In the genomic region with DNA sequence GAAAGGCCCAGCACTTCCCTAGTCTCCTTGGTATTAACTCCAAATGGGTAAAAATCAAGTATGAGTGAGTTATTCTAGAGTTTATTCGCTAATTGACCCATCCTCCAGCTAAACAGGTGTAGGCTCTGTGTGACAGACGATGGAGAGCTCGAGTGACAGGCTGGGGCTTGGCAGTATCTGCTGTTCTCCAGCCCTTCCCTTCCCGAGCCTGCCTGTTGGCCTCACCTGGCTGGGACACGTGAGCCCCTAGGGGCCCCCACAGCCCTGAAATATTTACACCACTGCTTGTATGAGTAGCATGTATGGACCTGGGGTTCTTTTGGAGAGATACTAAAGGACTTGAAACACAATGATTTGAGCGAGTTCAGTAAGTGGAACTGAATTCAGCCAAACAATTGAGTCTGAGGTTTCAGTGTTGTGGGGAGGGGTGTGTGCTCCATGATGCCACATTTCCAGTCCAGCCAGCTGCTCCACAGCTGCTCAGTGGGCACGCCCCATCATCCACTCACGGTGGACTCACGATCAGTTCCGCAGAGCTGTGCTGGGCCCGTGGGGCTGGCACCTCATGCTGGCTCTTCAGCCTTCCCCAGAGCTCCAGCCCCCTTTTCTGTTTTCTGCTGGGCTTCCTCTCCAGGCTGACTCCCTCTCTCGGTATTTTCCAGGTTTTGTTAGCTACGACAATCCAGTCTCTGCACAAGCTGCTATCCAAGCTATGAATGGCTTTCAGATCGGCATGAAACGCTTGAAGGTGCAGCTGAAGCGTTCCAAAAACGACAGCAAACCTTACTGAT, we compare ENCODE assay signal across 7 cellular contexts.
DNase-seq lines count a peak whose midpoint lies in the region; ATAC-seq and TF ChIP-seq lines count a peak whose summit lies in the region.

No MANE protein-coding gene starts in this region.

- no peak for TF ChIP-seq CTCF in right atrium auricular region (IDR thresholded peaks at IDR 0.05)

- H3K36me3 ChIP-seq in right atrium auricular region = peaks cover 18% of the 10 kb centered on the region
- H3K36me3 ChIP-seq in stomach smooth muscle (ENCODE audit: control insufficient read depth in 2 of 2, insufficient read depth in 2 of 2, low read length in 2 of 2) = peaks cover 30 to 33% of the 10 kb centered on the region in 2 donors

- intact Hi-C loops in activated T-helper 2 cell treated with anti-CD3 and anti-CD28 coated beads, Interferon-gamma antibody, Interleukin-2, Interleukin-4, amounts not matched to agents 10 μg/mL and 5 μg/mL and 100 μg/mL, durations not matched to agents 14 hours and 24 hours and 36 hours (cut with micrococcal nuclease) = loop anchor here (10.0 kb wide), 1 partner anchor 146 kb away; no protein-coding TSS in a partner anchor

- H3K27ac Mint-ChIP-seq in activated T-helper 2 cell treated with anti-CD3 and anti-CD28 coated beads, Interferon-gamma antibody, Interleukin-2, Interleukin-4, amounts not matched to agents 10 μg/mL and 5 μg/mL and 100 μg/mL, durations not matched to agents 14 hours and 24 hours and 36 hours = peak overlapping the region; percentile 26

- H3K4me3 ChIP-seq in right atrium auricular region = no peak overlapping the region
- H3K4me3 ChIP-seq in stomach smooth muscle (ENCODE audit: low read length in 2 of 2) = no peak overlapping the region

- peaks cover 0 to 34% of the 10 kb centered on the region in 2 donors for H3K4me1 ChIP-seq in right atrium auricular region
- H3K4me1 ChIP-seq in stomach smooth muscle (ENCODE audit: control insufficient read depth, insufficient read depth, low read length) = no peaks in the 10 kb centered on the region

- H3K4me3 Mint-ChIP-seq in activated T-helper 2 cell treated with anti-CD3 and anti-CD28 coated beads, Interferon-gamma antibody, Interleukin-2, Interleukin-4, amounts not matched to agents 10 μg/mL and 5 μg/mL and 100 μg/mL, durations not matched to agents 14 hours and 24 hours and 36 hours (ENCODE audit: low read depth) = no peak overlapping the region

- H3K9me3 Mint-ChIP-seq in activated T-helper 2 cell treated with anti-CD3 and anti-CD28 coated beads, Interferon-gamma antibody, Interleukin-2, Interleukin-4, amounts not matched to agents 10 μg/mL and 5 μg/mL and 100 μg/mL, durations not matched to agents 14 hours and 24 hours and 36 hours = no peaks in the 10 kb centered on the region

- H3K4me1 Mint-ChIP-seq in activated T-helper 2 cell treated with anti-CD3 and anti-CD28 coated beads, Interferon-gamma antibody, Interleukin-2, Interleukin-4, amounts not matched to agents 10 μg/mL and 5 μg/mL and 100 μg/mL, durations not matched to agents 14 hours and 24 hours and 36 hours (ENCODE audit: low read depth) = peaks cover 25% of the 10 kb centered on the region

- no peak for ATAC-seq in HG02623 (IDR thresholded peaks at IDR 0.05; ENCODE audit: unreplicated experiment)
- no peak for ATAC-seq in HG03520 (IDR thresholded peaks at IDR 0.05; ENCODE audit: unreplicated experiment)

- H3K27me3 ChIP-seq in right atrium auricular region = no peaks in the 10 kb centered on the region
- no peaks in the 10 kb centered on the region for H3K27me3 ChIP-seq in stomach smooth muscle (ENCODE audit: control insufficient read depth in 1 of 2, insufficient read depth in 2 of 2, low read length in 2 of 2)

- H3K27me3 Mint-ChIP-seq in activated T-helper 2 cell treated with anti-CD3 and anti-CD28 coated beads, Interferon-gamma antibody, Interleukin-2, Interleukin-4, amounts not matched to agents 10 μg/mL and 5 μg/mL and 100 μg/mL, durations not matched to agents 14 hours and 24 hours and 36 hours (ENCODE audit: low read depth) = no peaks in the 10 kb centered on the region

- DNase-seq in LHCN-M2 (ENCODE audit: low read depth) (peak; percentile 80), right atrium auricular region (ENCODE audit: low spot score) (no peak), NCI-H82 treated with DMSO at 0.1 percent for 48 hours (lab: John Stamatoyannopoulos, UW; ENCODE audit: unreplicated experiment) (no peak)
- DNase-seq in activated T-helper 2 cell treated with anti-CD3 and anti-CD28 coated beads, Interferon-gamma antibody, Interleukin-2, Interleukin-4, amounts not matched to agents 10 μg/mL and 5 μg/mL and 100 μg/mL, durations not matched to agents 14 hours and 24 hours and 36 hours (ENCODE audit: low spot score) = no peak

- H3K27ac ChIP-seq in right atrium auricular region (peak overlapping the region; percentile 42 to 67), stomach smooth muscle (ENCODE audit: low read length) (peak overlapping the region; percentile 24)

- no peak overlapping the region for H3K9ac ChIP-seq in stomach smooth muscle (ENCODE audit: low read length in 2 of 2)

- no peaks in the 10 kb centered on the region for H3K9me3 ChIP-seq in right atrium auricular region
- H3K9me3 ChIP-seq in stomach smooth muscle (ENCODE audit: control insufficient read depth in 2 of 2, low read length in 2 of 2) = no peaks in the 10 kb centered on the region

- peaks cover 90% of the 10 kb centered on the region for H3K36me3 Mint-ChIP-seq in activated T-helper 2 cell treated with anti-CD3 and anti-CD28 coated beads, Interferon-gamma antibody, Interleukin-2, Interleukin-4, amounts not matched to agents 10 μg/mL and 5 μg/mL and 100 μg/mL, durations not matched to agents 14 hours and 24 hours and 36 hours (ENCODE audit: low read depth)
